ENCODE assay signal across 9 cellular contexts in genomic region chr3:143118630-143119008, GRCh38. TPM values are rescaled to one million over a fixed set of nuclear protein-coding genes. Genes with fewer than 3 reads are reported as not detected.
A peak's percentile ranks its signal among the peaks of the same experiment; 100 is the strongest.
DNase-seq lines count a peak whose midpoint lies in the region; ATAC-seq and TF ChIP-seq lines count a peak whose summit lies in the region.
"Had no signal": no experiment of that assay in that cellular context is flagged by ENCODE, and none has a peak within 500 bp of the region (broad histone marks: within the 10 kb centered on the region; RNA-seq: fewer than 3 reads in every experiment).

No MANE protein-coding gene starts in this region.

- peak overlapping the region; percentile 63 for H3K27ac ChIP-seq in VCaP
- H3K27ac ChIP-seq: epithelial cell of prostate had no signal

- ATAC-seq in GM18498 (IDR thresholded peaks at IDR 0.05; ENCODE audit: unreplicated experiment), result no peak
- no peak for ATAC-seq in HG02678 (IDR thresholded peaks at IDR 0.05; ENCODE audit: unreplicated experiment)
- ATAC-seq in GM19395 (IDR thresholded peaks at IDR 0.05; ENCODE audit: unreplicated experiment), result no peak

- H3K27me3 ChIP-seq in H7 (ENCODE audit: control insufficient read depth, insufficient read depth, low read length), result peaks cover 12% of the 10 kb centered on the region
- peaks cover 6% of the 10 kb centered on the region for H3K27me3 ChIP-seq in skeletal muscle satellite cell (ENCODE audit: control insufficient read depth, insufficient read depth, low read length)

- TF ChIP-seq CTCF in VCaP (conservative IDR thresholded peaks at IDR 0.05), result no peak
- TF ChIP-seq CTCF in fibroblast of villous mesenchyme (IDR thresholded peaks at IDR 0.05; ENCODE audit: insufficient read depth, low read depth, low read length), result no peak

- peak; percentile 29 for DNase-seq in H7
- DNase-seq in fibroblast of villous mesenchyme (ENCODE audit: low read depth), result no peak
- no peak for DNase-seq in COLO668 (lab: John Stamatoyannopoulos, UW; ENCODE audit: unreplicated experiment)

- H3K9me3 ChIP-seq in skeletal muscle satellite cell (replicated peaks; ENCODE audit: low read length), result no peaks in the 10 kb centered on the region

- H3K9ac ChIP-seq in skeletal muscle satellite cell (ENCODE audit: low read depth, low read length), result peak overlapping the region; percentile 87

- H3K4me1 ChIP-seq in skeletal muscle satellite cell (ENCODE audit: control insufficient read depth, insufficient read depth, low read length), result peaks cover 14% of the 10 kb centered on the region

- H3K4me2 ChIP-seq in skeletal muscle satellite cell (ENCODE audit: low read length), result peak overlapping the region; percentile 92

- no peaks in the 10 kb centered on the region for H3K36me3 ChIP-seq in H7 (replicated peaks; ENCODE audit: control insufficient read depth, insufficient read depth, low read length)
- peaks cover 15% of the 10 kb centered on the region for H3K36me3 ChIP-seq in skeletal muscle satellite cell (ENCODE audit: insufficient read depth, low read length)

- H3K4me3 ChIP-seq in H7 (ENCODE audit: insufficient read depth, low read depth, low read length), result peak overlapping the region; percentile 94
- peak overlapping the region; percentile 82 for H3K4me3 ChIP-seq in fibroblast of villous mesenchyme (ENCODE audit: low read depth, low read length)
- H3K4me3 ChIP-seq in skeletal muscle satellite cell (ENCODE audit: low read length), result peak overlapping the region; percentile 90

RNA-seq across cellular contexts. Expression of gene CHST2, which starts 1.0 kb away (rescaled TPM):
- 99.4 and 122 TPM in 2 replicates for total RNA-seq in H7 (2014; rRNA removed; shearing (Covaris generic))
- 22.5 and 40.2 TPM in 2 replicates for total RNA-seq in fibroblast of villous mesenchyme
- 72.8 and 167 TPM in 2 replicates for total RNA-seq in skeletal muscle satellite cell (2012; rRNA removed)
